In genomic region chr7:37833107-37833817, GRCh38 we compare ENCODE assay signal across 9 cellular contexts. TPM values are rescaled to one million over a fixed set of nuclear protein-coding genes. Genes with fewer than 3 reads are reported as not detected.
DNase-seq lines count a peak whose midpoint lies in the region; ATAC-seq and TF ChIP-seq lines count a peak whose summit lies in the region.
"Had no signal": no experiment of that assay in that cellular context is flagged by ENCODE, and none has a peak within 500 bp of the region (broad histone marks: within the 10 kb centered on the region; RNA-seq: fewer than 3 reads in every experiment).

No MANE protein-coding gene starts in this region.

- H3K4me1 Mint-ChIP-seq in activated naive CD8-positive, alpha-beta T cell treated with anti-CD3 and anti-CD28 coated beads, Interleukin-2, amount 10 ng/mL, durations not matched to agents 7 days and 5 days = peaks cover 5% of the 10 kb centered on the region

- no peaks in the 10 kb centered on the region for H3K27me3 ChIP-seq in Peyer's patch
- H3K27me3 ChIP-seq in cardiac muscle cell = no peaks in the 10 kb centered on the region

- H3K27me3 Mint-ChIP-seq in activated naive CD8-positive, alpha-beta T cell treated with anti-CD3 and anti-CD28 coated beads, Interleukin-2, amount 10 ng/mL, durations not matched to agents 7 days and 5 days = peaks cover 26% of the 10 kb centered on the region

- no peak overlapping the region for H3K27ac Mint-ChIP-seq in activated naive CD8-positive, alpha-beta T cell treated with anti-CD3 and anti-CD28 coated beads, Interleukin-2, amount 10 ng/mL, durations not matched to agents 7 days and 5 days

- no peak for ATAC-seq in activated naive CD8-positive, alpha-beta T cell treated with anti-CD3 and anti-CD28 coated beads, Interleukin-2, amount 10 ng/mL, durations not matched to agents 7 days and 5 days (ENCODE audit: low read depth)
- no peak for ATAC-seq in HG03196 (IDR thresholded peaks at IDR 0.05; ENCODE audit: unreplicated experiment)
- ATAC-seq in HG03159 (IDR thresholded peaks at IDR 0.05; ENCODE audit: unreplicated experiment) = no peak

- H3K36me3 ChIP-seq in Peyer's patch = no peaks in the 10 kb centered on the region
- H3K36me3 ChIP-seq in cardiac muscle cell = no peaks in the 10 kb centered on the region

- H3K27ac ChIP-seq in Peyer's patch = no peak overlapping the region
- H3K27ac ChIP-seq in cardiac muscle cell = no peak overlapping the region

- H3K4me3 ChIP-seq in Peyer's patch = peak overlapping the region; percentile 19 to 47 (median 24)
- H3K4me3 ChIP-seq in cardiac muscle cell = no peak overlapping the region

- H3K9me3 Mint-ChIP-seq in activated naive CD8-positive, alpha-beta T cell treated with anti-CD3 and anti-CD28 coated beads, Interleukin-2, amount 10 ng/mL, durations not matched to agents 7 days and 5 days = no peaks in the 10 kb centered on the region
- H3K9me3 Mint-ChIP-seq: activated naive CD4-positive, alpha-beta T cell treated with anti-CD3 and anti-CD28 coated beads, Interleukin-2, amount 50 U/mL, for 72 hours had no signal

- POLR2A ChIA-PET in activated naive CD8-positive, alpha-beta T cell treated with anti-CD3 and anti-CD28 coated beads, Interleukin-2, amount 10 ng/mL, durations not matched to agents 7 days and 5 days (lab: Charles Lee) = no interaction called here

- H3K4me1 ChIP-seq in Peyer's patch = no peaks in the 10 kb centered on the region
- no peaks in the 10 kb centered on the region for H3K4me1 ChIP-seq in cardiac muscle cell (ENCODE audit: low read depth)

- peak; percentile 38 to 75 (median 46) for TF ChIP-seq CTCF in Peyer's patch (IDR thresholded peaks at IDR 0.05)
- TF ChIP-seq CTCF in cardiac muscle cell (IDR thresholded peaks at IDR 0.05; ENCODE audit: low read depth, low read length) = peak; percentile 63

- peak overlapping the region; percentile 78 for H3K4me3 Mint-ChIP-seq in activated naive CD8-positive, alpha-beta T cell treated with anti-CD3 and anti-CD28 coated beads, Interleukin-2, amount 10 ng/mL, durations not matched to agents 7 days and 5 days

- H3K36me3 Mint-ChIP-seq in activated naive CD8-positive, alpha-beta T cell treated with anti-CD3 and anti-CD28 coated beads, Interleukin-2, amount 10 ng/mL, durations not matched to agents 7 days and 5 days = no peaks in the 10 kb centered on the region
- H3K36me3 Mint-ChIP-seq: activated naive CD4-positive, alpha-beta T cell treated with anti-CD3 and anti-CD28 coated beads, Interleukin-2, amount 50 U/mL, for 72 hours had no signal

- no peak for TF ChIP-seq POLR2A in Peyer's patch (IDR thresholded peaks at IDR 0.05)

- peak; percentile 41 for DNase-seq in DMS114 treated with DMSO at 0.1 percent for 48 hours (lab: John Stamatoyannopoulos, UW; ENCODE audit: unreplicated experiment)
- DNase-seq in HUDEP-2 (lab: John Stamatoyannopoulos, UW; ENCODE audit: unreplicated experiment in 76 of 76) = peak in 47 of 76 experiments; percentile 3 to 63 (median 27)
- peak in 1 of 3 donors; percentile 52 for DNase-seq in Peyer's patch
- DNase-seq in activated naive CD8-positive, alpha-beta T cell treated with anti-CD3 and anti-CD28 coated beads, Interleukin-2, amount 10 ng/mL, durations not matched to agents 7 days and 5 days = peak; percentile 40
- peak; percentile 65 to 71 for DNase-seq in cardiac muscle cell (ENCODE audit: low read depth in 1 of 2, low spot score in 1 of 2)
- DNase-seq in pons (ENCODE audit: low spot score) = peak; percentile 81

- H3K9me3 ChIP-seq in Peyer's patch = no peaks in the 10 kb centered on the region
- no peaks in the 10 kb centered on the region for H3K9me3 ChIP-seq in cardiac muscle cell (ENCODE audit: low read depth)

RNA-seq across cellular contexts. Expression of gene NME8, which starts 15.1 kb away (rescaled TPM):
- total RNA-seq in Peyer's patch = 1 to 10 TPM in 1 of 4 donors, not detected in 3; 1.7 TPM
- not detected for total RNA-seq in activated naive CD8-positive, alpha-beta T cell treated with anti-CD3 and anti-CD28 coated beads, Interleukin-2, amount 10 ng/mL, durations not matched to agents 7 days and 5 days
- 0.06 and 0.07 TPM in 2 replicates for total RNA-seq in cardiac muscle cell
- 1.5 TPM in 1 of 2 replicates, not detected in the other for polyA plus RNA-seq in cardiac muscle cell
- total RNA-seq: activated naive CD4-positive, alpha-beta T cell treated with anti-CD3 and anti-CD28 coated beads, Interleukin-2, amount 50 U/mL, for 72 hours had no signal
